8 cellular contexts compared by ENCODE assay signal in the genomic region with DNA sequence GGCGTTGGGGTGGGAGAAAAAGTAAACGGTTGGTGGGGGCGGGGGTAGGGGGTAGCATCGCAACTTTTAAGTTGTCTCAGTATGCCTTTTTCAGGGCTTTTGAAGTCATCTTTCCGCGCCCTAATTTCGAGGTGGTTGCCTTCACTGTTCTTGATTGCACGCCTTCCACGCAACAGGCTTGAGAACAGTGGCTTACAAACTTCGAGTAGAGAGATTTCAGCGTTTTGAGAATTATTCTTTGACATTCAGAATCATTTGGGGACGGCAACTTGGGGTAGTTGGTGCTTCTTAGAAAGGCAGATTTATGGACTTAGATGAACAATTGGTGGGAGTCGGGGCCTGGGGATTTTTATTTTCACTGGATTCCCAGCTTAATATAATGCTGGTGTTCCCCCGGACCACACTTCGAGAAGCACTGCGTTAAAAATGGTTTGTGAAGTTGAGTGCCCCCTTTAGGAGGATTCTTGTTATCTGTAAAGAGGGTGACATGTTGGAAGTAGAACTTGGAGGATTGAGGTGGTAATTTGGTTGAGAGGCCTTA. TPM values are rescaled to one million over a fixed set of nuclear protein-coding genes. Genes with fewer than 3 reads are reported as not detected.
DNase-seq lines count a peak whose midpoint lies in the region; ATAC-seq and TF ChIP-seq lines count a peak whose summit lies in the region.

No MANE protein-coding gene starts in this region.

- H3K4ac ChIP-seq in mesenchymal stem cell (ENCODE audit: low read depth in 1 of 2, low read length in 2 of 2): peak overlapping the region in 1 of 2 experiments; percentile 53

- peak; percentile 30 for ATAC-seq in GM21515 (IDR thresholded peaks at IDR 0.05; ENCODE audit: unreplicated experiment)

- no peaks in the 10 kb centered on the region for H3K9me3 ChIP-seq in MM.1S (replicated peaks; ENCODE audit: insufficient read depth, low read length)
- no peaks in the 10 kb centered on the region for H3K9me3 ChIP-seq in WERI-Rb-1 (ENCODE audit: severe bottlenecking)
- H3K9me3 ChIP-seq in effector memory CD4-positive, alpha-beta T cell (ENCODE audit: control insufficient read depth, low read length): no peaks in the 10 kb centered on the region
- no peaks in the 10 kb centered on the region for H3K9me3 ChIP-seq in mesenchymal stem cell (ENCODE audit: control insufficient read depth, low read length)
- no peaks in the 10 kb centered on the region for H3K9me3 ChIP-seq in stomach smooth muscle (ENCODE audit: control insufficient read depth in 2 of 2, low read length in 2 of 2)

- H2BK120ac ChIP-seq in mesenchymal stem cell (ENCODE audit: low read depth, low read length): peak overlapping the region; percentile 74

- TF ChIP-seq CTCF in MM.1S (IDR thresholded peaks at IDR 0.05; ENCODE audit: low read length): peak; percentile 54
- peak; percentile 25; the same call in 1 of the 2 replicates for TF ChIP-seq CTCF in WERI-Rb-1 (IDR thresholded peaks at IDR 0.05; ENCODE audit: low read depth, low read length)

- H2AFZ ChIP-seq in MM.1S (ENCODE audit: low read length): peak overlapping the region; percentile 46; the same call in 1 of the 2 replicates
- no peak overlapping the region for H2AFZ ChIP-seq in mesenchymal stem cell (ENCODE audit: low read depth, low read length)

- H3K36me3 ChIP-seq in MM.1S (replicated peaks; ENCODE audit: insufficient read depth, low read length) (no peaks in the 10 kb centered on the region; the same call in 1 of the 2 replicates), WERI-Rb-1 (peaks cover 45% of the 10 kb centered on the region), mesenchymal stem cell (ENCODE audit: control insufficient read depth in 1 of 2, insufficient read depth in 2 of 2, low read depth in 1 of 2, low read length in 2 of 2) (peaks cover 7 to 37% of the 10 kb centered on the region in 2 experiments), stomach smooth muscle (ENCODE audit: control insufficient read depth in 2 of 2, insufficient read depth in 2 of 2, low read length in 2 of 2) (peaks cover 7 to 8% of the 10 kb centered on the region in 2 donors)
- peaks cover 10% of the 10 kb centered on the region for H3K36me3 ChIP-seq in effector memory CD4-positive, alpha-beta T cell (ENCODE audit: control insufficient read depth, insufficient read depth, low read length)

- WGBS in mesenchymal stem cell: 0% methylated on average over 16 of the region's 16 CpGs

- H3K18ac ChIP-seq in mesenchymal stem cell (ENCODE audit: low read depth in 1 of 2, low read length in 2 of 2): peak overlapping the region; percentile 66 to 96

- H2BK15ac ChIP-seq in mesenchymal stem cell (ENCODE audit: low read depth, poor library complexity, severe bottlenecking): no peak overlapping the region

- H3K4me1 ChIP-seq in MM.1S (ENCODE audit: low read length): peaks cover 16% of the 10 kb centered on the region; the same call in 1 of the 2 replicates
- peaks cover 24% of the 10 kb centered on the region for H3K4me1 ChIP-seq in effector memory CD4-positive, alpha-beta T cell (ENCODE audit: control insufficient read depth, insufficient read depth, low read length, poor library complexity, severe bottlenecking)
- H3K4me1 ChIP-seq in mesenchymal stem cell (ENCODE audit: control insufficient read depth, insufficient read depth, low read depth, low read length): peaks cover 7% of the 10 kb centered on the region
- peaks cover 18% of the 10 kb centered on the region for H3K4me1 ChIP-seq in stomach smooth muscle (ENCODE audit: control insufficient read depth, insufficient read depth, low read length)

- H3K9me2 ChIP-seq in MM.1S (replicated peaks; ENCODE audit: insufficient read depth, low read length): no peaks in the 10 kb centered on the region

- H3K27me3 ChIP-seq in MM.1S (replicated peaks; ENCODE audit: insufficient read depth, low read length) (no peaks in the 10 kb centered on the region), WERI-Rb-1 (ENCODE audit: insufficient read depth, low read depth, severe bottlenecking) (no peaks in the 10 kb centered on the region), mesenchymal stem cell (ENCODE audit: control insufficient read depth in 1 of 2, insufficient read depth in 1 of 2, low read length in 2 of 2) (no peaks in the 10 kb centered on the region), stomach smooth muscle (ENCODE audit: control insufficient read depth in 1 of 2, insufficient read depth in 2 of 2, low read length in 2 of 2) (no peaks in the 10 kb centered on the region)
- H3K27me3 ChIP-seq in effector memory CD4-positive, alpha-beta T cell (replicated peaks; ENCODE audit: control insufficient read depth, insufficient read depth, low read length, poor library complexity, severe bottlenecking): no peaks in the 10 kb centered on the region

- peaks cover 15% of the 10 kb centered on the region for H3F3A ChIP-seq in MM.1S (ENCODE audit: insufficient read depth, low read length)

- peaks cover 56% of the 10 kb centered on the region for H3K79me2 ChIP-seq in MM.1S (ENCODE audit: low read length)

- H3K27ac ChIP-seq in MM.1S (ENCODE audit: low read length) (peak overlapping the region; percentile 78), WERI-Rb-1 (peak overlapping the region; percentile 96), mesenchymal stem cell (ENCODE audit: low read length, poor library complexity, severe bottlenecking) (peak overlapping the region; percentile 93), stomach smooth muscle (ENCODE audit: low read length) (peak overlapping the region; percentile 96)
- peak overlapping the region; percentile 93 for H3K27ac ChIP-seq in effector memory CD4-positive, alpha-beta T cell (ENCODE audit: insufficient read depth, low read length, poor library complexity, severe bottlenecking)

- peak; percentile 50 for DNase-seq in D341Med (ENCODE audit: low spot score)
- DNase-seq in MM.1S: peak; percentile 69
- peak; percentile 22 for DNase-seq in WERI-Rb-1
- DNase-seq in effector memory CD4-positive, alpha-beta T cell: peak in 2 of 3 donors; percentile 38 to 39
- peak; percentile 86 for DNase-seq in mesenchymal stem cell
- no peak for DNase-seq in DMS153 (lab: John Stamatoyannopoulos, UW)

- H4K20me1 ChIP-seq in MM.1S (ENCODE audit: insufficient read depth, low read length): peaks cover 30% of the 10 kb centered on the region

- no peak overlapping the region for H2AK5ac ChIP-seq in mesenchymal stem cell (ENCODE audit: low read length, severe bottlenecking)

- H3K9ac ChIP-seq in MM.1S (ENCODE audit: low read length) (peak overlapping the region; percentile 85), mesenchymal stem cell (ENCODE audit: low read length) (peak overlapping the region; percentile 97), stomach smooth muscle (ENCODE audit: low read length in 2 of 2) (peak overlapping the region; percentile 52 to 78)

- peak overlapping the region; percentile 77 for H2BK5ac ChIP-seq in mesenchymal stem cell (ENCODE audit: low read depth, low read length, poor library complexity, severe bottlenecking)

- H3K14ac ChIP-seq in mesenchymal stem cell (ENCODE audit: low read length in 2 of 2): peak overlapping the region in 1 of 2 experiments; percentile 38

- H3K4me2 ChIP-seq in MM.1S (ENCODE audit: low read depth, low read length) (peak overlapping the region; percentile 89), mesenchymal stem cell (ENCODE audit: low read length, poor library complexity, severe bottlenecking) (peak overlapping the region; percentile 46)

- H3K79me1 ChIP-seq in mesenchymal stem cell (replicated peaks; ENCODE audit: low read length, poor library complexity, severe bottlenecking): no peaks in the 10 kb centered on the region

- H4K8ac ChIP-seq in mesenchymal stem cell (ENCODE audit: low read length): peak overlapping the region; percentile 17

- no peak overlapping the region for H3K23ac ChIP-seq in mesenchymal stem cell (ENCODE audit: low read length in 2 of 2)

- no peak overlapping the region for H2BK12ac ChIP-seq in mesenchymal stem cell (ENCODE audit: low read length in 2 of 2)

- H3K4me3 ChIP-seq in MM.1S (ENCODE audit: low read length) (peak overlapping the region; percentile 73), WERI-Rb-1 (ENCODE audit: low read depth, low read length) (peak overlapping the region; percentile 97), mesenchymal stem cell (ENCODE audit: insufficient read depth in 1 of 2, low read depth in 1 of 2, low read length in 2 of 2) (peak overlapping the region; percentile 80 to 88), stomach smooth muscle (ENCODE audit: low read length in 2 of 2) (peak overlapping the region; percentile 65 to 83)
- H3K4me3 ChIP-seq in effector memory CD4-positive, alpha-beta T cell (ENCODE audit: insufficient read depth, low read depth, low read length, poor library complexity, severe bottlenecking): peak overlapping the region; percentile 96

- no peak overlapping the region for H4K91ac ChIP-seq in mesenchymal stem cell (ENCODE audit: low read length)

RNA-seq across cellular contexts. Expression of a gene that starts 0.9 kb away (rescaled TPM):
- 25.2 TPM for polyA plus RNA-seq in mesenchymal stem cell (2013, experiment 1 of 2)
- polyA plus RNA-seq in mesenchymal stem cell (2013, experiment 2 of 2): 26.0 TPM
